Comparison of ENCODE assay signal across 17 cellular contexts in genomic region chr1:149903836-149904491, GRCh38.
"Had no signal": no experiment of that assay in that cellular context is flagged by ENCODE, and none has a peak within 500 bp of the region (broad histone marks: within the 10 kb centered on the region; RNA-seq: fewer than 3 reads in every experiment).

No MANE protein-coding gene starts in this region.

- H3K27me3 ChIP-seq: cardiac muscle cell, foreskin keratinocyte, left lung, ovary, sigmoid colon, suprapubic skin, upper lobe of right lung had no signal

- H3K36me3 ChIP-seq: left lung, ovary, suprapubic skin, upper lobe of right lung had no signal

- H3K4me1 ChIP-seq: foreskin keratinocyte had no signal

- DNase-seq: activated B cell treated with CpG ODN at 0.5 μM for 24 hours; activated CD4-positive, alpha-beta T cell treated with anti-CD3 and anti-CD28 coated beads, Interleukin-2, amount 50 U/mL, for 1 hour; activated gamma-delta T cell treated with Interleukin-2 at 50 U/mL for 16 hours; activated T-cell treated with anti-CD3 and anti-CD28 coated beads, Interleukin-2, amount 50 U/mL, for 4 hours; effector CD4-positive, alpha-beta T cell; foreskin keratinocyte; islet precursor cell; left lung; ovary; sigmoid colon; stimulated activated CD4-positive, alpha-beta T cell treated with anti-CD3 and anti-CD28 coated beads, Interleukin-2, amount 100 ng/mL, for 48 hours; stimulated activated naive CD8-positive, alpha-beta T cell treated with anti-CD3 and anti-CD28 coated beads, Interleukin-15, Interleukin-2, amounts not matched to agents 100 U/mL and 50 U/mL, for 24 hours; T-cell; upper lobe of right lung had no signal

- H3K4me3 ChIP-seq: cardiac muscle cell, coronary artery, left lung, ovary, sigmoid colon, suprapubic skin, upper lobe of right lung had no signal

- ATAC-seq: activated T-cell treated with anti-CD3 and anti-CD28 coated beads, Interleukin-2, amount 50 U/mL, for 4 hours; foreskin keratinocyte; left lung; stimulated activated naive CD8-positive, alpha-beta T cell treated with anti-CD3 and anti-CD28 coated beads, Interleukin-15, Interleukin-2, amounts not matched to agents 100 U/mL and 50 U/mL, for 24 hours; T-cell; upper lobe of right lung had no signal

- H3K9me3 ChIP-seq: left lung, ovary, sigmoid colon, suprapubic skin, upper lobe of right lung had no signal
